18 cellular contexts compared by ENCODE assay signal in genomic region chr17:76953926-76954325, GRCh38.
"Had no signal": no experiment of that assay in that cellular context is flagged by ENCODE, and none has a peak within 500 bp of the region (broad histone marks: within the 10 kb centered on the region; RNA-seq: fewer than 3 reads in every experiment).

No MANE protein-coding gene starts in this region.

- H3K27me3 ChIP-seq: brain microvascular endothelial cell, right atrium auricular region, uterus had no signal

- DNase-seq: activated CD4-positive, alpha-beta T cell treated with anti-CD3 and anti-CD28 coated beads for 1 hour; activated CD4-positive, alpha-beta T cell treated with anti-CD3 and anti-CD28 coated beads, Interleukin-2, amount 50 U/mL, for 48 hours; activated CD8-positive, alpha-beta memory T cell treated with anti-CD3 and anti-CD28 coated beads, Interleukin-2, amount 10 ng/mL, durations not matched to agents 7 days and 5 days; activated effector memory CD4-positive, alpha-beta T cell treated with anti-CD3 and anti-CD28 coated beads, Interleukin-2, amount 50 U/mL, for 16 hours; activated T-cell treated with anti-CD3 and anti-CD28 coated beads, Interleukin-2, amount 50 U/mL, for 4 hours; brain microvascular endothelial cell; cerebellar nuclear complex; endodermal cell; glutamatergic neuron; immature natural killer cell; left cardiac atrium; naive thymus-derived CD4-positive, alpha-beta T cell; tibial artery; uterus had no signal

- H3K27me3 Mint-ChIP-seq: activated naive CD8-positive, alpha-beta T cell; naive thymus-derived CD4-positive, alpha-beta T cell had no signal

- H3K4me3 ChIP-seq: lung, right atrium auricular region, skin epidermis, tibial artery, uterus had no signal

- H3K4me1 ChIP-seq: right atrium auricular region, uterus had no signal

- H3K36me3 ChIP-seq: brain microvascular endothelial cell, right atrium auricular region, tibial artery, uterus had no signal

- H3K27ac Mint-ChIP-seq: activated CD8-positive, alpha-beta memory T cell treated with anti-CD3 and anti-CD28 coated beads, Interleukin-2, amount 10 ng/mL, durations not matched to agents 7 days and 5 days; activated naive CD8-positive, alpha-beta T cell; endodermal cell; immature natural killer cell had no signal

- H3K27ac ChIP-seq: brain microvascular endothelial cell, right atrium auricular region, skin epidermis, tibial artery, uterus had no signal

- H3K9me3 ChIP-seq: right atrium auricular region, tibial artery, uterus had no signal

- H3K4me1 Mint-ChIP-seq: activated CD8-positive, alpha-beta memory T cell treated with anti-CD3 and anti-CD28 coated beads, Interleukin-2, amount 10 ng/mL, durations not matched to agents 7 days and 5 days; immature natural killer cell had no signal

- H3K4me3 Mint-ChIP-seq: activated CD8-positive, alpha-beta memory T cell treated with anti-CD3 and anti-CD28 coated beads, Interleukin-2, amount 10 ng/mL, durations not matched to agents 7 days and 5 days; activated naive CD8-positive, alpha-beta T cell; activated T-cell treated with anti-CD3 and anti-CD28 coated beads, Interleukin-2, amount 50 U/mL, for 4 hours; endodermal cell; immature natural killer cell; naive thymus-derived CD4-positive, alpha-beta T cell had no signal

- H3K9me3 Mint-ChIP-seq: activated T-cell treated with anti-CD3 and anti-CD28 coated beads, Interleukin-2, amount 50 U/mL, for 4 hours; endodermal cell; immature natural killer cell; naive thymus-derived CD4-positive, alpha-beta T cell had no signal

- H3K36me3 Mint-ChIP-seq: activated CD8-positive, alpha-beta memory T cell treated with anti-CD3 and anti-CD28 coated beads, Interleukin-2, amount 10 ng/mL, durations not matched to agents 7 days and 5 days; activated naive CD8-positive, alpha-beta T cell; immature natural killer cell; naive thymus-derived CD4-positive, alpha-beta T cell had no signal
